Comparison of ENCODE assay signal across 8 cellular contexts in genomic region chr14:95527392-95528002, GRCh38. TPM values are rescaled to one million over a fixed set of nuclear protein-coding genes. Genes with fewer than 3 reads are reported as not detected.
A peak's percentile ranks its signal among the peaks of the same experiment; 100 is the strongest.
DNase-seq lines count a peak whose midpoint lies in the region; ATAC-seq, FAIRE-seq and TF ChIP-seq lines count a peak whose summit lies in the region.

No MANE protein-coding gene starts in this region.

- 42 to 47% methylated on average over 4 of the region's 4 CpGs for WGBS in pancreas, 2 donors

- no peaks in the 10 kb centered on the region for H3K27me3 ChIP-seq in pancreas

- no peaks in the 10 kb centered on the region for H3K9me3 ChIP-seq in pancreas

- H3K27ac ChIP-seq in pancreas: peak overlapping the region in 1 of 4 donors; percentile 2

- H3K27me3 Mint-ChIP-seq in activated T-cell treated with anti-CD3 and anti-CD28 coated beads, Interleukin-2, amount 50 U/mL, for 24 hours: no peaks in the 10 kb centered on the region

- intact Hi-C loops in pancreas (cut with DNase I): loop anchor here in 1 of 3 donors (5.0 kb wide), 1 partner anchor 85 kb away; no protein-coding TSS in a partner anchor

- H3K4me1 ChIP-seq in pancreas: peaks cover 0 to 30% (median 24%) of the 10 kb centered on the region in 3 donors

- TF ChIP-seq CTCF in GM12872 (IDR thresholded peaks at IDR 0.05; ENCODE audit: insufficient read depth, low read depth, low read length) (peak; percentile 66), fibroblast of pulmonary artery (IDR thresholded peaks at IDR 0.05; ENCODE audit: low read length, missing control alignments) (peak; percentile 83), pancreas (IDR thresholded peaks at IDR 0.05) (peak; percentile 28 to 61 (median 54))

- peaks cover 39% of the 10 kb centered on the region for H3K36me3 Mint-ChIP-seq in activated T-cell treated with anti-CD3 and anti-CD28 coated beads, Interleukin-2, amount 50 U/mL, for 24 hours (ENCODE audit: low read depth)

- peaks cover 84% of the 10 kb centered on the region for H3K4me1 Mint-ChIP-seq in activated T-cell treated with anti-CD3 and anti-CD28 coated beads, Interleukin-2, amount 50 U/mL, for 24 hours (ENCODE audit: low read depth)

- ATAC-seq in pancreas (peak in 3 of 4 donors; percentile 46 to 61 (median 57)), HG02840 (IDR thresholded peaks at IDR 0.05; ENCODE audit: low FRiP score, unreplicated experiment) (no peak)

- peak; percentile 41 for FAIRE-seq in pancreas (lab: Jason Lieb, UNC)

- peak; percentile 41 for DNase-seq in A172 (ENCODE audit: low spot score)
- peak; percentile 27 for DNase-seq in NCI-H748 treated with DMSO at 0.1 percent for 48 hours (lab: John Stamatoyannopoulos, UW)
- no peak for DNase-seq in activated T-cell treated with anti-CD3 and anti-CD28 coated beads, Interleukin-2, amount 50 U/mL, for 24 hours
- DNase-seq in fibroblast of pulmonary artery (ENCODE audit: low read depth): peak; percentile 84
- no peak for DNase-seq in pancreas
- DNase-seq in D341Med (ENCODE audit: low spot score): no peak

- H3K4me3 ChIP-seq in fibroblast of pulmonary artery (replicated peaks; ENCODE audit: low read depth, low read length) (peak overlapping the region; percentile 4), pancreas (no peak overlapping the region)

- H3K4me3 Mint-ChIP-seq in activated T-cell treated with anti-CD3 and anti-CD28 coated beads, Interleukin-2, amount 50 U/mL, for 24 hours: peak overlapping the region; percentile 21

- H3K36me3 ChIP-seq in pancreas: no peaks in the 10 kb centered on the region

- peak overlapping the region; percentile 86 for H3K27ac Mint-ChIP-seq in activated T-cell treated with anti-CD3 and anti-CD28 coated beads, Interleukin-2, amount 50 U/mL, for 24 hours

- no peaks in the 10 kb centered on the region for H3K9me3 Mint-ChIP-seq in activated T-cell treated with anti-CD3 and anti-CD28 coated beads, Interleukin-2, amount 50 U/mL, for 24 hours

RNA-seq across cellular contexts. Expression of gene GLRX5, which starts 7.4 kb away (rescaled TPM):
- total RNA-seq in A172 (2014; rRNA removed; shearing (Covaris generic)): 53.1 and 56.1 TPM in 2 replicates
- total RNA-seq in pancreas: 10 to 100 TPM in 4 of 6 donors, 1 to 10 TPM in 2; 8.8 to 16.6 (median 12.8) TPM
- polyA plus RNA-seq in pancreas: 10 to 100 TPM; 15.1 to 22.9 TPM

RNA-seq across cellular contexts. Expression of gene SYNE3, which starts 11.0 kb away (rescaled TPM):
- total RNA-seq in A172 (2014; rRNA removed; shearing (Covaris generic)): 0.14 and 0.91 TPM in 2 replicates
- 1 to 10 TPM in 5 of 6 donors, under 1 TPM in 1; 0.98 to 4.5 (median 2.5) TPM for total RNA-seq in pancreas
- 1 to 10 TPM in 1 of 2 donors, under 1 TPM in 1; 0.54 to 1.5 TPM for polyA plus RNA-seq in pancreas

Comparison
In these comparisons a context has a peak if more than half of its experiments do, and no peak if none do; other contexts are left out.
1. DNase-seq: peak in A172 (single experiment), NCI-H748 treated with DMSO at 0.1 percent for 48 hours (single experiment) and fibroblast of pulmonary artery (single experiment); none in activated T-cell treated with anti-CD3 and anti-CD28 coated beads, Interleukin-2, amount 50 U/mL, for 24 hours (single experiment), pancreas (0 of 6) and D341Med (single experiment).
2. Peak in every context shown above with its lines, with median percentiles within 50 percentile points of each other: CTCF ChIP-seq.